Comparison of ENCODE assay signal across 1 cellular context in the genomic region with DNA sequence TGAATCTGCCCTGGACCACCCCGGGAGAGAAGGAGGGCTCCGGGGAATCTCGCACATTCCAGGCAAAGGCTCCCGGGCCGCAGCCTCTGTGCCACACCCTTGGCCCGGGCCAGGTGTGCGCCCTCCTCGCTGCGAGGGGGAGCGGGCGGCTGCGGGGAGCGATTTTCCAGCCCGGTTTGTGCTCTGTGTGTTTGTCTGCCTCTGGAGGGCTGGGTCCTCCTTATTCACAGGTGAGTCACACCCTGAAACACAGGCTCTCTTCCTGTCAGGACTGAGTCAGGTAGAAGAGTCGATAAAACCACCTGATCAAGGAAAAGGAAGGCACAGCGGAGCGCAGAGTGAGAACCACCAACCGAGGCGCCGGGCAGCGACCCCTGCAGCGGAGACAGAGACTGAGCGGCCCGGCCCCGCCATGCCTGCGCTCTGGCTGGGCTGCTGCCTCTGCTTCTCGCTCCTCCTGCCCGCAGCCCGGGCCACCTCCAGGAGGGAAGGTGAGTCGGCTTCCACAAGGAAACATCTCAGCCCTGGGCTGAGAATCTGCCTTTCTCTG.
TF ChIP-seq lines count a peak whose summit lies in the region.

Gene LAMC2 (plus strand): TSS at position 324 of the 550 bp plus-strand sequence. CDS start 89 bp downstream, at position 413.

TF ChIP-seq in liver, 16 proteins besides CTCF, POLR2A, EP300 and RAD21:
- TF ChIP-seq REST (IDR thresholded peaks at IDR 0.05) (no peak), GABPA (IDR thresholded peaks at IDR 0.05 in 1 of 2, conservative IDR thresholded peaks at IDR 0.05 in 1 of 2) (no peak), HNF4A (conservative IDR thresholded peaks at IDR 0.05) (no peak), NR2F2 (IDR thresholded peaks at IDR 0.05) (no peak), FOXA1 (IDR thresholded peaks at IDR 0.05) (no peak), ZBTB33 (IDR thresholded peaks at IDR 0.05) (no peak), SP1 (IDR thresholded peaks at IDR 0.05) (no peak), TAF1 (conservative IDR thresholded peaks at IDR 0.05) (no peak), JUND (IDR thresholded peaks at IDR 0.05) (no peak), FOXA2 (IDR thresholded peaks at IDR 0.05) (no peak), HNF4G (IDR thresholded peaks at IDR 0.05) (no peak), MAX (IDR thresholded peaks at IDR 0.05) (no peak), EGR1 (IDR thresholded peaks at IDR 0.05; ENCODE audit: low read depth in 2 of 2) (no peak), RXRA (IDR thresholded peaks at IDR 0.05) (no peak), ATF3 (IDR thresholded peaks at IDR 0.05) (no peak), YY1 (IDR thresholded peaks at IDR 0.05) (no peak)
